24 cellular contexts compared by ENCODE assay signal in the genomic region with DNA sequence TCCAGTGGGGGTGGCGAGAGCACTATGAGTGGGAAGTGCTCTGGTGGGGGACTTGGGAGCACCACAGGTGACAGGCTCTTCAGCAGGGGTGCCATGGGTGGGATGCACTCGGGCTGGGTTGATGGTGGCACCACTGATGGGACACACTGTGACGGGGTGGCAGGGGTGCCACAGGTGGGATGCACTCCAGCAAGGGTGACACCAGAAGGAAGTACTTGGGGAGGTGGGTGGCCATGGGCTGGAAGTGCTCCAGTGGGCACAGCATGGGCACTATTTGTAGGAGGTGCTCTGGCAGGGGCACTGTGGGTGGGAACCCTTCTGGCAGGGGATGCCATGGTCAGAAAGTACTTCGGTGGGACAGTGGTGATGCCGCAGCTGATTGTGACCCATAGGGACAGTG.
DNase-seq lines count a peak whose midpoint lies in the region; FAIRE-seq and TF ChIP-seq lines count a peak whose summit lies in the region.
"Had no signal": no experiment of that assay in that cellular context is flagged by ENCODE, and none has a peak within 500 bp of the region (broad histone marks: within the 10 kb centered on the region; RNA-seq: fewer than 3 reads in every experiment).

No MANE protein-coding gene starts in this region.

- TF ChIP-seq POLR2A in sigmoid colon (IDR thresholded peaks at IDR 0.05): no peak

- no peaks in the 10 kb centered on the region for H3F3A ChIP-seq in smooth muscle cell (ENCODE audit: low read depth)

- H3K14ac ChIP-seq in neuronal stem cell (ENCODE audit: low read length): no peak overlapping the region

- no peak overlapping the region for H4K91ac ChIP-seq in neuronal stem cell (ENCODE audit: low read depth, low read length, poor library complexity)

- H3K9me3 ChIP-seq in sigmoid colon (no peaks in the 10 kb centered on the region), smooth muscle cell (replicated peaks; ENCODE audit: low read depth) (no peaks in the 10 kb centered on the region), neuronal stem cell (replicated peaks in 1 of 2; ENCODE audit: control insufficient read depth in 2 of 2, insufficient read depth in 1 of 2, low read depth in 1 of 2, low read length in 2 of 2) (no peaks in the 10 kb centered on the region)
- H3K9me3 ChIP-seq: BE2C, BLaER1 had no signal

- H3K79me1 ChIP-seq in neuronal stem cell (ENCODE audit: low read depth, low read length): no peaks in the 10 kb centered on the region

- intact Hi-C loops in posterior vena cava (cut with DNase I): no loop called here
- intact Hi-C loops in sigmoid colon (cut with DNase I): no loop called here

- no peak overlapping the region for H2BK5ac ChIP-seq in neuronal stem cell (ENCODE audit: low read length)

- H3K23ac ChIP-seq in neuronal stem cell (ENCODE audit: low read depth, low read length, poor library complexity): no peak overlapping the region

- no peak overlapping the region for H3K27ac ChIP-seq in sigmoid colon
- no peak overlapping the region for H3K27ac ChIP-seq in smooth muscle cell (ENCODE audit: low read depth)
- H3K27ac ChIP-seq in neuronal stem cell (replicated peaks; ENCODE audit: low read length): no peak overlapping the region
- H3K27ac ChIP-seq: BLaER1 had no signal

- no peak overlapping the region for H3K4me3 ChIP-seq in sigmoid colon
- no peak overlapping the region for H3K4me3 ChIP-seq in smooth muscle cell
- H3K4me3 ChIP-seq in neuronal stem cell (ENCODE audit: low read length in 2 of 2): no peak overlapping the region
- H3K4me3 ChIP-seq: BLaER1 had no signal

- no peak for TF ChIP-seq EP300 in sigmoid colon (IDR thresholded peaks at IDR 0.05)

- H2AFZ ChIP-seq in smooth muscle cell (ENCODE audit: low read depth) (no peak overlapping the region), neuronal stem cell (ENCODE audit: low read length) (no peak overlapping the region)

- H2BK12ac ChIP-seq in neuronal stem cell (ENCODE audit: low read length): no peak overlapping the region

- H2AK5ac ChIP-seq in neuronal stem cell (ENCODE audit: low read depth, low read length): no peak overlapping the region

- no peak overlapping the region for H3K4ac ChIP-seq in neuronal stem cell (ENCODE audit: low read length)

- no peak overlapping the region for H3K4me2 ChIP-seq in smooth muscle cell
- H3K4me2 ChIP-seq in neuronal stem cell (ENCODE audit: insufficient read depth, low read length, poor library complexity, severe bottlenecking): no peak overlapping the region
- H3K4me2 ChIP-seq: BLaER1 had no signal

- 92% methylated on average over 5 of the region's 5 CpGs for WGBS in sigmoid colon, 2 donors
- 93% methylated on average over 5 of the region's 5 CpGs for WGBS in smooth muscle cell (ENCODE audit: low lambda C conversion rate)
- WGBS in neuronal stem cell (ENCODE audit: extremely low coverage in 2 of 2, insufficient read length in 2 of 2, insufficient replicate concordance in 1 of 2), 2 donors: no CpG with 5 or more reads among the region's 5 CpGs

- H4K20me1 ChIP-seq in smooth muscle cell (ENCODE audit: low read depth): no peaks in the 10 kb centered on the region
- H4K20me1 ChIP-seq: BLaER1 had no signal

- no peak overlapping the region for H2BK15ac ChIP-seq in neuronal stem cell (ENCODE audit: low read length)

- H3K36me3 ChIP-seq in sigmoid colon (no peaks in the 10 kb centered on the region), smooth muscle cell (ENCODE audit: low read depth) (no peaks in the 10 kb centered on the region), neuronal stem cell (replicated peaks in 1 of 2; ENCODE audit: control insufficient read depth in 2 of 2, insufficient read depth in 2 of 2, low read length in 2 of 2) (no peaks in the 10 kb centered on the region)
- H3K36me3 ChIP-seq: BE2C, BLaER1 had no signal

- no peak for DNase-seq in HTR-8/SVneo (ENCODE audit: insufficient read length, low spot score)
- peak; percentile 63 for DNase-seq in posterior vena cava (ENCODE audit: low spot score)
- peak; percentile 49 for DNase-seq in sigmoid colon
- no peak for DNase-seq in dedifferentiated amniotic fluid mesenchymal stem cell (ENCODE audit: extremely low spot score)
- DNase-seq in smooth muscle cell (lab: John Stamatoyannopoulos, UW; ENCODE audit: unreplicated experiment): no peak
- DNase-seq in NCI-H146 (lab: John Stamatoyannopoulos, UW): no peak
- no peak for DNase-seq in neuronal stem cell (ENCODE audit: low spot score)
- DNase-seq: 8988T; ACHN; BE2C; C1 segment of cervical spinal cord; CD4-positive, CD25-positive, alpha-beta regulatory T cell; CD8-positive, alpha-beta T cell; DMS 273 treated with DMSO at 0.1 percent for 48 hours; DMS153; DMS53; DMS79; DND-41; EL; GDM1 had no signal

- no peaks in the 10 kb centered on the region for H3K4me1 ChIP-seq in sigmoid colon
- no peaks in the 10 kb centered on the region for H3K4me1 ChIP-seq in smooth muscle cell (ENCODE audit: low read depth)
- no peaks in the 10 kb centered on the region for H3K4me1 ChIP-seq in neuronal stem cell (ENCODE audit: control insufficient read depth in 2 of 2, insufficient read depth in 1 of 2, low read depth in 1 of 2, low read length in 2 of 2)
- H3K4me1 ChIP-seq: BE2C, BLaER1 had no signal

- no peaks in the 10 kb centered on the region for H3K27me3 ChIP-seq in sigmoid colon
- no peaks in the 10 kb centered on the region for H3K27me3 ChIP-seq in smooth muscle cell (ENCODE audit: low read depth)
- no peaks in the 10 kb centered on the region for H3K27me3 ChIP-seq in neuronal stem cell (ENCODE audit: control insufficient read depth in 3 of 3, insufficient read depth in 3 of 3, low read depth in 1 of 3, low read length in 3 of 3)
- H3K27me3 ChIP-seq: BE2C had no signal

- no peaks in the 10 kb centered on the region for H3K79me2 ChIP-seq in smooth muscle cell (ENCODE audit: low read depth)

- peak; percentile 57 for FAIRE-seq in HTR-8/SVneo (lab: Jason Lieb, UNC)
- FAIRE-seq: A204.1, GM12891, GM19239 had no signal

- H4K8ac ChIP-seq in neuronal stem cell (ENCODE audit: low read depth, low read length): no peak overlapping the region

- no peak for TF ChIP-seq CTCF in sigmoid colon (IDR thresholded peaks at IDR 0.05)
- no peak for TF ChIP-seq CTCF in smooth muscle cell (IDR thresholded peaks at IDR 0.05; ENCODE audit: borderline replicate concordance, insufficient read depth, poor library complexity, severe bottlenecking)

- H3K18ac ChIP-seq in neuronal stem cell (ENCODE audit: low read length): no peak overlapping the region

- no peak overlapping the region for H2BK120ac ChIP-seq in neuronal stem cell (ENCODE audit: low read depth, low read length)

- H3K9ac ChIP-seq in smooth muscle cell (ENCODE audit: low read depth): no peak overlapping the region
- H3K9ac ChIP-seq in neuronal stem cell (ENCODE audit: low read depth, low read length, poor library complexity): no peak overlapping the region
- H3K9ac ChIP-seq: BLaER1 had no signal

Comparison
In these comparisons a context has a peak if more than half of its experiments do, and no peak if none do; other contexts are left out.
1. DNase-seq: peak in posterior vena cava (single experiment) and sigmoid colon (single experiment); none in HTR-8/SVneo (single experiment), dedifferentiated amniotic fluid mesenchymal stem cell (single experiment), smooth muscle cell (single experiment), NCI-H146 (single experiment) and neuronal stem cell (single experiment).